Comparison of ENCODE assay signal across 1 cellular context in the genomic region with DNA sequence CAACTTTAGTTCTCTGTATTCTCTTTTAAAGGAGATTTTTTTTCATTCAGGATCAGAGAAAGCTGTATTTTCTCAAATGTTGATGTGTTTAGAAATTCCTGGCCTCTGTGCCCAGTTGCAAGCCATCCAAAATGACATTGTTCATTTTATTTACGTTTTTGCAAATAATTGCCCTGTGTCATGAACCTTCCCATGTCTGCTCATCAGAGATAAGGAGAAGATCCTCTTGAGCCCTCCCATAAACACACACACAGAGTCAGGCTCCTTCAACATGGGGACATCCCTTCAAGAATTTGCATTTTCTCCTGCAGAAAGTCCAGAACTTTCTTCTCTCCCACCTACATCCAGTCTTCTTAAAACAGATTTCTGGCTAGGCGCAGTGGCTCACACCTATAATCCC.
TF ChIP-seq lines count a peak whose summit lies in the region.

No MANE protein-coding gene starts in this region.

TF ChIP-seq in K562, 482 proteins besides CTCF, POLR2A, EP300 and RAD21 (continued from another document):
- TF ChIP-seq, protein P1, sequence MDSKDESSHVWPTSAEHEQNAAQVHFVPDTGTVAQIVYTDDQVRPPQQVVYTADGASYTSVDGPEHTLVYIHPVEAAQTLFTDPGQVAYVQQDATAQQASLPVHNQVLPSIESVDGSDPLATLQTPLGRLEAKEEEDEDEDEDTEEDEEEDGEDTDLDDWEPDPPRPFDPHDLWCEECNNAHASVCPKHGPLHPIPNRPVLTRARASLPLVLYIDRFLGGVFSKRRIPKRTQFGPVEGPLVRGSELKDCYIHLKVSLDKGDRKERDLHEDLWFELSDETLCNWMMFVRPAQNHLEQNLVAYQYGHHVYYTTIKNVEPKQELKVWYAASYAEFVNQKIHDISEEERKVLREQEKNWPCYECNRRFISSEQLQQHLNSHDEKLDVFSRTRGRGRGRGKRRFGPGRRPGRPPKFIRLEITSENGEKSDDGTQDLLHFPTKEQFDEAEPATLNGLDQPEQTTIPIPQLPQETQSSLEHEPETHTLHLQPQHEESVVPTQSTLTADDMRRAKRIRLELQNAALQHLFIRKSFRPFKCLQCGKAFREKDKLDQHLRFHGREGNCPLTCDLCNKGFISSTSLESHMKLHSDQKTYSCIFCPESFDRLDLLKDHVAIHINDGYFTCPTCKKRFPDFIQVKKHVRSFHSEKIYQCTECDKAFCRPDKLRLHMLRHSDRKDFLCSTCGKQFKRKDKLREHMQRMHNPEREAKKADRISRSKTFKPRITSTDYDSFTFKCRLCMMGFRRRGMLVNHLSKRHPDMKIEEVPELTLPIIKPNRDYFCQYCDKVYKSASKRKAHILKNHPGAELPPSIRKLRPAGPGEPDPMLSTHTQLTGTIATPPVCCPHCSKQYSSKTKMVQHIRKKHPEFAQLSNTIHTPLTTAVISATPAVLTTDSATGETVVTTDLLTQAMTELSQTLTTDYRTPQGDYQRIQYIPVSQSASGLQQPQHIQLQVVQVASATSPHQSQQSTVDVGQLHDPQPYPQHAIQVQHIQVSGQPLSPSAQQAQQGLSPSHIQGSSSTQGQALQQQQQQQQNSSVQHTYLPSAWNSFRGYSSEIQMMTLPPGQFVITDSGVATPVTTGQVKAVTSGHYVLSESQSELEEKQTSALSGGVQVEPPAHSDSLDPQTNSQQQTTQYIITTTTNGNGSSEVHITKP (IDR thresholded peaks at IDR 0.05; ENCODE audit: partially characterized antibody) = no peak
- TF ChIP-seq, protein P2, sequence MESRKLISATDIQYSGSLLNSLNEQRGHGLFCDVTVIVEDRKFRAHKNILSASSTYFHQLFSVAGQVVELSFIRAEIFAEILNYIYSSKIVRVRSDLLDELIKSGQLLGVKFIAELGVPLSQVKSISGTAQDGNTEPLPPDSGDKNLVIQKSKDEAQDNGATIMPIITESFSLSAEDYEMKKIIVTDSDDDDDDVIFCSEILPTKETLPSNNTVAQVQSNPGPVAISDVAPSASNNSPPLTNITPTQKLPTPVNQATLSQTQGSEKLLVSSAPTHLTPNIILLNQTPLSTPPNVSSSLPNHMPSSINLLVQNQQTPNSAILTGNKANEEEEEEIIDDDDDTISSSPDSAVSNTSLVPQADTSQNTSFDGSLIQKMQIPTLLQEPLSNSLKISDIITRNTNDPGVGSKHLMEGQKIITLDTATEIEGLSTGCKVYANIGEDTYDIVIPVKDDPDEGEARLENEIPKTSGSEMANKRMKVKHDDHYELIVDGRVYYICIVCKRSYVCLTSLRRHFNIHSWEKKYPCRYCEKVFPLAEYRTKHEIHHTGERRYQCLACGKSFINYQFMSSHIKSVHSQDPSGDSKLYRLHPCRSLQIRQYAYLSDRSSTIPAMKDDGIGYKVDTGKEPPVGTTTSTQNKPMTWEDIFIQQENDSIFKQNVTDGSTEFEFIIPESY (CRISPR knock-in tag; IDR thresholded peaks at IDR 0.05) = no peak
- no peak for TF ChIP-seq GATA2 (CRISPR knock-in tag; IDR thresholded peaks at IDR 0.05)
- TF ChIP-seq TCF3 (CRISPR knock-in tag; IDR thresholded peaks at IDR 0.05) = peak; percentile 81
- peak in 1 of 2 experiments; percentile 45; a peak in 1 of 4 replicates for TF ChIP-seq KDM1A (IDR thresholded peaks at IDR 0.05)
- TF ChIP-seq LEF1 (IDR thresholded peaks at IDR 0.05) = peak; percentile 40; the same call in 1 of the 2 replicates
- TF ChIP-seq SMARCE1 (IDR thresholded peaks at IDR 0.05) = peak; percentile 63; the same call in 1 of the 2 replicates
- peak; percentile 97 for TF ChIP-seq ZKSCAN1 (IDR thresholded peaks at IDR 0.05; ENCODE audit: low read depth, low read length)
- TF ChIP-seq ZKSCAN3 (CRISPR knock-in tag; IDR thresholded peaks at IDR 0.05) = no peak
- TF ChIP-seq, protein P3, sequence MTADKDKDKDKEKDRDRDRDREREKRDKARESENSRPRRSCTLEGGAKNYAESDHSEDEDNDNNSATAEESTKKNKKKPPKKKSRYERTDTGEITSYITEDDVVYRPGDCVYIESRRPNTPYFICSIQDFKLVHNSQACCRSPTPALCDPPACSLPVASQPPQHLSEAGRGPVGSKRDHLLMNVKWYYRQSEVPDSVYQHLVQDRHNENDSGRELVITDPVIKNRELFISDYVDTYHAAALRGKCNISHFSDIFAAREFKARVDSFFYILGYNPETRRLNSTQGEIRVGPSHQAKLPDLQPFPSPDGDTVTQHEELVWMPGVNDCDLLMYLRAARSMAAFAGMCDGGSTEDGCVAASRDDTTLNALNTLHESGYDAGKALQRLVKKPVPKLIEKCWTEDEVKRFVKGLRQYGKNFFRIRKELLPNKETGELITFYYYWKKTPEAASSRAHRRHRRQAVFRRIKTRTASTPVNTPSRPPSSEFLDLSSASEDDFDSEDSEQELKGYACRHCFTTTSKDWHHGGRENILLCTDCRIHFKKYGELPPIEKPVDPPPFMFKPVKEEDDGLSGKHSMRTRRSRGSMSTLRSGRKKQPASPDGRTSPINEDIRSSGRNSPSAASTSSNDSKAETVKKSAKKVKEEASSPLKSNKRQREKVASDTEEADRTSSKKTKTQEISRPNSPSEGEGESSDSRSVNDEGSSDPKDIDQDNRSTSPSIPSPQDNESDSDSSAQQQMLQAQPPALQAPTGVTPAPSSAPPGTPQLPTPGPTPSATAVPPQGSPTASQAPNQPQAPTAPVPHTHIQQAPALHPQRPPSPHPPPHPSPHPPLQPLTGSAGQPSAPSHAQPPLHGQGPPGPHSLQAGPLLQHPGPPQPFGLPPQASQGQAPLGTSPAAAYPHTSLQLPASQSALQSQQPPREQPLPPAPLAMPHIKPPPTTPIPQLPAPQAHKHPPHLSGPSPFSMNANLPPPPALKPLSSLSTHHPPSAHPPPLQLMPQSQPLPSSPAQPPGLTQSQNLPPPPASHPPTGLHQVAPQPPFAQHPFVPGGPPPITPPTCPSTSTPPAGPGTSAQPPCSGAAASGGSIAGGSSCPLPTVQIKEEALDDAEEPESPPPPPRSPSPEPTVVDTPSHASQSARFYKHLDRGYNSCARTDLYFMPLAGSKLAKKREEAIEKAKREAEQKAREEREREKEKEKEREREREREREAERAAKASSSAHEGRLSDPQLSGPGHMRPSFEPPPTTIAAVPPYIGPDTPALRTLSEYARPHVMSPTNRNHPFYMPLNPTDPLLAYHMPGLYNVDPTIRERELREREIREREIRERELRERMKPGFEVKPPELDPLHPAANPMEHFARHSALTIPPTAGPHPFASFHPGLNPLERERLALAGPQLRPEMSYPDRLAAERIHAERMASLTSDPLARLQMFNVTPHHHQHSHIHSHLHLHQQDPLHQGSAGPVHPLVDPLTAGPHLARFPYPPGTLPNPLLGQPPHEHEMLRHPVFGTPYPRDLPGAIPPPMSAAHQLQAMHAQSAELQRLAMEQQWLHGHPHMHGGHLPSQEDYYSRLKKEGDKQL (CRISPR knock-in tag; IDR thresholded peaks at IDR 0.05; ENCODE audit: borderline replicate concordance) = no peak
- no peak for TF ChIP-seq GATAD2B (IDR thresholded peaks at IDR 0.05; ENCODE audit: borderline replicate concordance)
- TF ChIP-seq NCOR1 (IDR thresholded peaks at IDR 0.05) = peak; percentile 62; the same call in 1 of the 2 replicates
- TF ChIP-seq ARID1B (IDR thresholded peaks at IDR 0.05) = peak; percentile 92
- peak; percentile 38 for TF ChIP-seq CBFA2T2 (conservative IDR thresholded peaks at IDR 0.05)
- TF ChIP-seq DPF2 (IDR thresholded peaks at IDR 0.05) = peak; percentile 83
- no peak for TF ChIP-seq PTBP1 (IDR thresholded peaks at IDR 0.05; ENCODE audit: low read depth, low read length)
- peak; percentile 60; the same call in 1 of the 2 replicates for TF ChIP-seq MTA2 (IDR thresholded peaks at IDR 0.05; ENCODE audit: low read depth)
- 0 out of 4 replicates have a peak, but pooled peaks of 1 of the 2 experiments have one; percentile 14 for TF ChIP-seq HDAC1 (IDR thresholded peaks at IDR 0.05)
- no peak for TF ChIP-seq SAP30 (IDR thresholded peaks at IDR 0.05; ENCODE audit: borderline replicate concordance, insufficient read depth, low read depth, low read length, poor library complexity, severe bottlenecking)
- peak; percentile 53 for TF ChIP-seq C11orf30 (IDR thresholded peaks at IDR 0.05; ENCODE audit: low read depth)
- TF ChIP-seq ATF7 (IDR thresholded peaks at IDR 0.05) = peak; percentile 28; the same call in 1 of the 2 replicates
- peak; percentile 34; the same call in 1 of the 2 replicates for TF ChIP-seq EHMT2 (IDR thresholded peaks at IDR 0.05)
- TF ChIP-seq SMARCC2 (IDR thresholded peaks at IDR 0.05; ENCODE audit: low read depth) = 0 out of 2 replicates have a peak, but pooled peaks have one; percentile 52
- 0 out of 2 replicates have a peak, but pooled peaks have one; percentile 24 for TF ChIP-seq FOXJ2 (tag; IDR thresholded peaks at IDR 0.05)
- peak in 1 of 2 experiments; percentile 52; a peak in 1 of 4 replicates for TF ChIP-seq FOXK2 (conservative IDR thresholded peaks at IDR 0.05 in 1 of 2, IDR thresholded peaks at IDR 0.05 in 1 of 2; ENCODE audit: low read depth in 2 of 2)
- TF ChIP-seq, protein P4, sequence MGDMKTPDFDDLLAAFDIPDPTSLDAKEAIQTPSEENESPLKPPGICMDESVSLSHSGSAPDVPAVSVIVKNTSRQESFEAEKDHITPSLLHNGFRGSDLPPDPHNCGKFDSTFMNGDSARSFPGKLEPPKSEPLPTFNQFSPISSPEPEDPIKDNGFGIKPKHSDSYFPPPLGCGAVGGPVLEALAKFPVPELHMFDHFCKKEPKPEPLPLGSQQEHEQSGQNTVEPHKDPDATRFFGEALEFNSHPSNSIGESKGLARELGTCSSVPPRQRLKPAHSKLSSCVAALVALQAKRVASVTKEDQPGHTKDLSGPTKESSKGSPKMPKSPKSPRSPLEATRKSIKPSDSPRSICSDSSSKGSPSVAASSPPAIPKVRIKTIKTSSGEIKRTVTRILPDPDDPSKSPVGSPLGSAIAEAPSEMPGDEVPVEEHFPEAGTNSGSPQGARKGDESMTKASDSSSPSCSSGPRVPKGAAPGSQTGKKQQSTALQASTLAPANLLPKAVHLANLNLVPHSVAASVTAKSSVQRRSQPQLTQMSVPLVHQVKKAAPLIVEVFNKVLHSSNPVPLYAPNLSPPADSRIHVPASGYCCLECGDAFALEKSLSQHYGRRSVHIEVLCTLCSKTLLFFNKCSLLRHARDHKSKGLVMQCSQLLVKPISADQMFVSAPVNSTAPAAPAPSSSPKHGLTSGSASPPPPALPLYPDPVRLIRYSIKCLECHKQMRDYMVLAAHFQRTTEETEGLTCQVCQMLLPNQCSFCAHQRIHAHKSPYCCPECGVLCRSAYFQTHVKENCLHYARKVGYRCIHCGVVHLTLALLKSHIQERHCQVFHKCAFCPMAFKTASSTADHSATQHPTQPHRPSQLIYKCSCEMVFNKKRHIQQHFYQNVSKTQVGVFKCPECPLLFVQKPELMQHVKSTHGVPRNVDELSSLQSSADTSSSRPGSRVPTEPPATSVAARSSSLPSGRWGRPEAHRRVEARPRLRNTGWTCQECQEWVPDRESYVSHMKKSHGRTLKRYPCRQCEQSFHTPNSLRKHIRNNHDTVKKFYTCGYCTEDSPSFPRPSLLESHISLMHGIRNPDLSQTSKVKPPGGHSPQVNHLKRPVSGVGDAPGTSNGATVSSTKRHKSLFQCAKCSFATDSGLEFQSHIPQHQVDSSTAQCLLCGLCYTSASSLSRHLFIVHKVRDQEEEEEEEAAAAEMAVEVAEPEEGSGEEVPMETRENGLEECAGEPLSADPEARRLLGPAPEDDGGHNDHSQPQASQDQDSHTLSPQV (IDR thresholded peaks at IDR 0.05) = 0 out of 2 replicates have a peak, but pooled peaks have one; percentile 44
- no peak for TF ChIP-seq SREBF2 (CRISPR knock-in tag; IDR thresholded peaks at IDR 0.05)
- peak; percentile 49 for TF ChIP-seq NFE2 (IDR thresholded peaks at IDR 0.05; ENCODE audit: low read depth)
- TF ChIP-seq FOXM1 (IDR thresholded peaks at IDR 0.05; ENCODE audit: low read depth) = peak; percentile 22; the same call in 1 of the 2 replicates
- TF ChIP-seq FOXM1 (CRISPR knock-in tag; IDR thresholded peaks at IDR 0.05; ENCODE audit: low read depth) = no peak
- peak; percentile 26; the same call in 1 of the 2 replicates for TF ChIP-seq FOSL1 (tag; conservative IDR thresholded peaks at IDR 0.05)
- no peak for TF ChIP-seq HLTF (IDR thresholded peaks at IDR 0.05)
- TF ChIP-seq CBFA2T3 (IDR thresholded peaks at IDR 0.05) = peak; percentile 74
- peak; percentile 50 for TF ChIP-seq MEIS2 (IDR thresholded peaks at IDR 0.05; ENCODE audit: partially characterized antibody)
- TF ChIP-seq TEAD4 (IDR thresholded peaks at IDR 0.05; ENCODE audit: low read length) = peak; percentile 75
- TF ChIP-seq TEAD4 (CRISPR knock-in tag; IDR thresholded peaks at IDR 0.05; ENCODE audit: borderline replicate concordance) = no peak
TF ChIP-seq in K562: peak in this region for 28.
